Comparison of ENCODE assay signal across 11 cellular contexts in the genomic region with DNA sequence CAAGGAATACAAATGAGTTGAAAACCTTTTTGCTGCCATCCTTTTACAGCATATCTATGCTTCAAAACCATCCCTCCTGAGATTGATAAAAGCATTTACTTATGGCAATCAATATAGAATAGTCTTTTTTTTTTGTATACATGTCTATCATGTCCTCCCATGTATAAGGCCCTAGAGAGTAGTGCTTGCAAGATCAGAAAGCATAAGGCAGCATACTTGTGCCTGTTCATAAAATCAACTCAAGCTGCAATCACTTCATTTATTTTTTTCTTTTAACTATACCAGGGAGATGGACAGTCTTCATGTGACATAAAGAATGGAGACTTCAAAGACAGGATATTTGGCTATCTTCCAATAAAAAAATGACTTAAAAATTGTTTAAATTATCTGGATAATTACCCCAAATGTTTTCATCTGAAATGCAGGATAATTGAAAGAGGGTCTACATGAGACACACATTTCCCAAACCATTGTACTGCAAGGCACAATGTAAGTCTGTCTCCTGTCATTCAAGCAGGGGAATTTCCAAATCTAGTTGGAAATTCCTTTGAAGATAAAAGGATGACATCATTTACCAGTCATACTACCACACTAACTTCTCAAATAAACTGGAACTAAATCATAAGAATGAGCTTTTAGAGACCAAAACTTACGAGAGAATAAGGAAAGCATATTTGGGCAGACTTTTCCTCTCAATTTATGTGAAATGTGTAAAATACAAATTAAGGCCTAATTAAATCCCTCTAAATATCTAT. TPM values are rescaled to one million over a fixed set of nuclear protein-coding genes. Genes with fewer than 3 reads are reported as not detected.
DNase-seq lines count a peak whose midpoint lies in the region; FAIRE-seq and TF ChIP-seq lines count a peak whose summit lies in the region.
"Had no signal": no experiment of that assay in that cellular context is flagged by ENCODE, and none has a peak within 500 bp of the region (broad histone marks: within the 10 kb centered on the region; RNA-seq: fewer than 3 reads in every experiment).

No MANE protein-coding gene starts in this region.

- CTCF ChIA-PET in MCF 10A (lab: Yijun Ruan, JAX), result no interaction called here

- no peaks in the 10 kb centered on the region for H3K36me3 Mint-ChIP-seq in MCF 10A (ENCODE audit: insufficient read depth, unreplicated experiment)

- H3K36me3 ChIP-seq in breast epithelium, result no peaks in the 10 kb centered on the region

- no peak for TF ChIP-seq CTCF in MCF 10A (IDR thresholded peaks at IDR 0.05; ENCODE audit: unreplicated experiment)
- TF ChIP-seq CTCF in breast epithelium (IDR thresholded peaks at IDR 0.05), result no peak
- TF ChIP-seq CTCF in epithelial cell of esophagus (IDR thresholded peaks at IDR 0.05; ENCODE audit: insufficient read depth, low read depth, low read length, missing control alignments), result no peak

- BruUV-seq in MCF 10A (replicated peaks; lab: Mats Ljungman, UMichigan), result no TSS peak

- no peaks in the 10 kb centered on the region for H3K9me3 ChIP-seq in breast epithelium

- no peak overlapping the region for H3K27ac ChIP-seq in breast epithelium
- H3K27ac ChIP-seq: C4-2B had no signal

- TF ChIP-seq POLR2A in breast epithelium (IDR thresholded peaks at IDR 0.05), result no peak

- no peak overlapping the region for H3K4me3 ChIP-seq in breast epithelium
- H3K4me3 ChIP-seq in epithelial cell of esophagus (ENCODE audit: low read length), result no peak overlapping the region

- H3K4me1 ChIP-seq in breast epithelium, result no peaks in the 10 kb centered on the region

- intact Hi-C loops in MCF 10A (cut with micrococcal nuclease), result no loop called here
- intact Hi-C loops in breast epithelium (cut with DNase I; ENCODE audit: low total_unique reads), result no loop called here
- intact Hi-C loops in cardiac septum (cut with DNase I), result no loop called here

- H3K4me3 Mint-ChIP-seq in MCF 10A (ENCODE audit: unreplicated experiment), result no peak overlapping the region

- no peaks in the 10 kb centered on the region for H3K27me3 ChIP-seq in breast epithelium

- DNase-seq in MCF 10A (ENCODE audit: unreplicated experiment) (peak; percentile 42), breast epithelium (ENCODE audit: low spot score in 2 of 2) (no peak), M059J (ENCODE audit: low read depth) (peak; percentile 75), epithelial cell of esophagus (ENCODE audit: low read depth) (peak; percentile 72), urothelium cell line (ENCODE audit: low spot score) (peak; percentile 25), hippocampal formation (lab: John Stamatoyannopoulos, UW) (no peak), cardiac septum (ENCODE audit: low spot score) (no peak)
- DNase-seq in stimulated activated CD4-positive, alpha-beta T cell treated with anti-CD3 and anti-CD28 coated beads, Interleukin-2, amount 100 ng/mL, for 24 hours, result no peak
- DNase-seq: Kasumi-1, RPMI8226 had no signal

- H3K9me3 Mint-ChIP-seq in MCF 10A (ENCODE audit: unreplicated experiment), result no peaks in the 10 kb centered on the region

- no peaks in the 10 kb centered on the region for H3K27me3 Mint-ChIP-seq in MCF 10A (ENCODE audit: insufficient read depth, unreplicated experiment)

- H3K27ac Mint-ChIP-seq in MCF 10A (ENCODE audit: low read depth, unreplicated experiment), result peak overlapping the region; percentile 7

- no peak for FAIRE-seq in urothelium cell line (lab: Jason Lieb, UNC)

- POLR2A ChIA-PET in MCF 10A (lab: Yijun Ruan, JAX), result no interaction called here

- peaks cover 18% of the 10 kb centered on the region for H3K4me1 Mint-ChIP-seq in MCF 10A (ENCODE audit: insufficient read depth, unreplicated experiment)

RNA-seq across cellular contexts. Expression of a gene that starts 22.5 kb away (rescaled TPM):
- total RNA-seq in MCF 10A (2022) (not detected in 2 replicates), breast epithelium (1 to 10 TPM; 1.6 to 2.4 (median 1.6) TPM), cardiac septum (0.40 TPM)
- total RNA-seq in M059J (2014; rRNA removed; shearing (Covaris generic)), result 5.9 and 7.8 TPM in 2 replicates

Comparison
In these comparisons a context has a peak if more than half of its experiments do, and no peak if none do; other contexts are left out.
1. DNase-seq: peak in MCF 10A (single experiment), M059J (single experiment), epithelial cell of esophagus (single experiment) and urothelium cell line (single experiment); none in breast epithelium (0 of 2), hippocampal formation (0 of 2), cardiac septum (single experiment) and stimulated activated CD4-positive, alpha-beta T cell treated with anti-CD3 and anti-CD28 coated beads, Interleukin-2, amount 100 ng/mL, for 24 hours (0 of 2).